26 cellular contexts compared by ENCODE assay signal in genomic region chr14:64208981-64209380, GRCh38.
DNase-seq lines count a peak whose midpoint lies in the region; ATAC-seq and TF ChIP-seq lines count a peak whose summit lies in the region.
"Had no signal": no experiment of that assay in that cellular context is flagged by ENCODE, and none has a peak within 500 bp of the region (broad histone marks: within the 10 kb centered on the region; RNA-seq: fewer than 3 reads in every experiment).

No MANE protein-coding gene starts in this region.

- H3K27ac Mint-ChIP-seq in mesothelial cell of epicardium, result no peak overlapping the region
- H3K27ac Mint-ChIP-seq: activated T-cell treated with anti-CD3 and anti-CD28 coated beads, Interleukin-2, amount 50 U/mL, for 24 hours; GM23338 had no signal

- no peak overlapping the region for H2AFZ ChIP-seq in OCI-LY7 (ENCODE audit: low read length)
- H2AFZ ChIP-seq: GM23338, parathyroid adenoma had no signal

- DNase-seq in OCI-LY7 (ENCODE audit: low spot score) (no peak), right atrium auricular region (ENCODE audit: low spot score) (no peak), sciatic nerve (ENCODE audit: low spot score) (no peak), AG08395 (ENCODE audit: low spot score) (no peak), mesothelial cell of epicardium (ENCODE audit: low spot score in 2 of 2, unreplicated experiment in 2 of 2) (no peak), nucleus accumbens (lab: John Stamatoyannopoulos, UW) (no peak)
- DNase-seq: activated CD4-positive, alpha-beta T cell treated with anti-CD3 and anti-CD28 coated beads for 48 hours; activated T-cell treated with anti-CD3 and anti-CD28 coated beads, Interleukin-2, amount 50 U/mL, for 24 hours; Caco-2; DMS79; effector memory CD8-positive, alpha-beta T cell; foreskin keratinocyte; GF-D8; islet precursor cell; mesendoderm; NCI-H1436 treated with DMSO at 0.1 percent for 48 hours; SK-N-SH had no signal

- H3K9me3 ChIP-seq in BLaER1, result no peaks in the 10 kb centered on the region
- H3K9me3 ChIP-seq in OCI-LY7 (ENCODE audit: low read length), result no peaks in the 10 kb centered on the region
- no peaks in the 10 kb centered on the region for H3K9me3 ChIP-seq in right atrium auricular region
- H3K9me3 ChIP-seq: breast epithelium, Caco-2, colonic mucosa, SK-N-SH, uterus had no signal

- H4K20me1 ChIP-seq in BLaER1 (no peaks in the 10 kb centered on the region), OCI-LY7 (ENCODE audit: insufficient read depth, low read length) (no peaks in the 10 kb centered on the region)

- no peaks in the 10 kb centered on the region for H3K79me2 ChIP-seq in OCI-LY7 (ENCODE audit: insufficient read depth, low read depth, low read length)
- H3K79me2 ChIP-seq: parathyroid adenoma had no signal

- TF ChIP-seq CTCF in OCI-LY7 (conservative IDR thresholded peaks at IDR 0.05; ENCODE audit: low read length), result no peak
- no peak for TF ChIP-seq CTCF in right atrium auricular region (IDR thresholded peaks at IDR 0.05)
- TF ChIP-seq CTCF in mesothelial cell of epicardium (IDR thresholded peaks at IDR 0.05; ENCODE audit: unreplicated experiment), result no peak

- intact Hi-C loops in OCI-LY7 (cut with micrococcal nuclease; ENCODE audit: unreplicated experiment) (no loop called here), sciatic nerve (cut with DNase I) (no loop called here)

- ATAC-seq in sciatic nerve (peak; percentile 61), HG03354 (IDR thresholded peaks at IDR 0.05; ENCODE audit: poor library complexity, severe bottlenecking, unreplicated experiment) (no peak)
- ATAC-seq: foreskin keratinocyte, K562 had no signal

- H3K36me3 Mint-ChIP-seq in mesothelial cell of epicardium, result peaks cover 15% of the 10 kb centered on the region

- CTCF ChIA-PET in OCI-LY7 (lab: Charles Lee; ENCODE audit: unreplicated experiment), result no interaction called here

- H3K4me1 ChIP-seq in BLaER1 (peaks cover 17% of the 10 kb centered on the region), OCI-LY7 (ENCODE audit: insufficient read depth, low read length, poor library complexity, severe bottlenecking) (peaks cover 7% of the 10 kb centered on the region), right atrium auricular region (peaks cover 0 to 39% of the 10 kb centered on the region in 2 donors)
- H3K4me1 ChIP-seq: breast epithelium, colonic mucosa, uterus had no signal

- POLR2A ChIA-PET in OCI-LY7 (lab: Charles Lee), result no interaction called here

- H3K4me2 ChIP-seq in BLaER1 (0 out of 2 replicates have a peak overlapping the region, but pooled peaks have one; percentile 13), OCI-LY7 (ENCODE audit: low read length) (peak overlapping the region; percentile 3; the same call in 1 of the 2 replicates)
- H3K4me2 ChIP-seq: GM23338, SK-N-SH had no signal

- no peak overlapping the region for H3K9ac ChIP-seq in BLaER1
- H3K9ac ChIP-seq: parathyroid adenoma, SK-N-SH had no signal

- H3K27me3 ChIP-seq in BLaER1, result no peaks in the 10 kb centered on the region
- H3K27me3 ChIP-seq in right atrium auricular region, result no peaks in the 10 kb centered on the region
- H3K27me3 ChIP-seq: breast epithelium, colonic mucosa, foreskin keratinocyte, uterus had no signal

- H3K27ac ChIP-seq in BLaER1 (no peak overlapping the region), OCI-LY7 (ENCODE audit: low read depth, low read length, poor library complexity, severe bottlenecking) (no peak overlapping the region), right atrium auricular region (peak overlapping the region; percentile 83 to 87)
- H3K27ac ChIP-seq: colonic mucosa, foreskin keratinocyte, parathyroid adenoma, RWPE1 had no signal

- no peaks in the 10 kb centered on the region for H3K9me3 Mint-ChIP-seq in mesothelial cell of epicardium
- H3K9me3 Mint-ChIP-seq: activated T-cell treated with anti-CD3 and anti-CD28 coated beads, Interleukin-2, amount 50 U/mL, for 24 hours; effector memory CD8-positive, alpha-beta T cell; GM23338 had no signal

- H3K4me3 ChIP-seq in BLaER1, result no peak overlapping the region
- no peak overlapping the region for H3K4me3 ChIP-seq in OCI-LY7 (ENCODE audit: low read depth, low read length, poor library complexity, severe bottlenecking)
- H3K4me3 ChIP-seq in right atrium auricular region, result no peak overlapping the region
- H3K4me3 ChIP-seq: breast epithelium, colonic mucosa, GM23338, K562, uterus had no signal

- H3K27me3 Mint-ChIP-seq in mesothelial cell of epicardium (ENCODE audit: low read depth), result no peaks in the 10 kb centered on the region
- H3K27me3 Mint-ChIP-seq: activated T-cell treated with anti-CD3 and anti-CD28 coated beads, Interleukin-2, amount 50 U/mL, for 24 hours; effector memory CD8-positive, alpha-beta T cell had no signal

- H3K4me3 Mint-ChIP-seq in mesothelial cell of epicardium, result no peak overlapping the region
- H3K4me3 Mint-ChIP-seq: activated T-cell treated with anti-CD3 and anti-CD28 coated beads, Interleukin-2, amount 50 U/mL, for 24 hours; effector memory CD8-positive, alpha-beta T cell; GM23338 had no signal

- peaks cover 30% of the 10 kb centered on the region for H3K4me1 Mint-ChIP-seq in mesothelial cell of epicardium

- no TSS peak for BruUV-seq in OCI-LY7 (replicated peaks; lab: Mats Ljungman, UMichigan)

- H3K36me3 ChIP-seq in BLaER1 (peaks cover 61% of the 10 kb centered on the region), OCI-LY7 (ENCODE audit: insufficient read depth, low read length) (peaks cover 92% of the 10 kb centered on the region), right atrium auricular region (peaks cover 20% of the 10 kb centered on the region)
- H3K36me3 ChIP-seq: breast epithelium, uterus had no signal

- H3K9me2 ChIP-seq in OCI-LY7 (ENCODE audit: insufficient read depth, low read length), result no peaks in the 10 kb centered on the region
- H3K9me2 ChIP-seq: SK-N-SH had no signal

Comparison
In these comparisons a context has a peak if more than half of its experiments do, and no peak if none do; other contexts are left out.
1. H3K27ac ChIP-seq: peak in right atrium auricular region (2 of 2); none in BLaER1 (single experiment) and OCI-LY7 (single experiment).